Comparison of ENCODE assay signal across 9 cellular contexts in genomic region chr1:27299385-27300252, GRCh38. TPM values are rescaled to one million over a fixed set of nuclear protein-coding genes. Genes with fewer than 3 reads are reported as not detected.
A peak's percentile ranks its signal among the peaks of the same experiment; 100 is the strongest.
DNase-seq lines count a peak whose midpoint lies in the region; ATAC-seq and TF ChIP-seq lines count a peak whose summit lies in the region.
"Had no signal": no experiment of that assay in that cellular context is flagged by ENCODE, and none has a peak within 500 bp of the region (broad histone marks: within the 10 kb centered on the region; RNA-seq: fewer than 3 reads in every experiment).

No MANE protein-coding gene starts in this region.

- 38 to 41% methylated on average over 14 of the region's 14 CpGs for WGBS in mesodermal cell (ENCODE audit: insufficient coverage in 2 of 2), 2 experiments

- ATAC-seq in HG03280 (IDR thresholded peaks at IDR 0.05; ENCODE audit: unreplicated experiment) (no peak), GM19395 (IDR thresholded peaks at IDR 0.05; ENCODE audit: unreplicated experiment) (no peak)

- TF ChIP-seq CTCF in AG09319 (IDR thresholded peaks at IDR 0.05; ENCODE audit: low read depth, low read length) (no peak), endothelial cell (IDR thresholded peaks at IDR 0.05; ENCODE audit: unreplicated experiment) (no peak), uterus (IDR thresholded peaks at IDR 0.05) (no peak)

- H3K9me3 ChIP-seq in mesodermal cell (ENCODE audit: control insufficient read depth, low read length): no peaks in the 10 kb centered on the region
- H3K9me3 ChIP-seq in uterus: no peaks in the 10 kb centered on the region
- H3K9me3 ChIP-seq: thyroid gland had no signal

- DNase-seq in AG09319 (ENCODE audit: extremely low read depth, low read depth) (peak; percentile 91), NCI-H446 (lab: John Stamatoyannopoulos, UW) (peak; percentile 97 to 98), endothelial cell (ENCODE audit: low spot score) (no peak), uterus (peak; percentile 86 to 88)
- DNase-seq in activated CD8-positive, alpha-beta memory T cell treated with anti-CD3 and anti-CD28 coated beads for 24 hours: no peak

- H3K4me1 ChIP-seq in mesodermal cell (ENCODE audit: control insufficient read depth, insufficient read depth, low read length, poor library complexity, severe bottlenecking) (peaks cover 42% of the 10 kb centered on the region), uterus (peaks cover 4 to 12% of the 10 kb centered on the region in 2 donors)

- peak overlapping the region; percentile 74 for H3K27ac Mint-ChIP-seq in endothelial cell (ENCODE audit: unreplicated experiment)

- H3K36me3 Mint-ChIP-seq in endothelial cell (ENCODE audit: low read depth, unreplicated experiment): peaks cover 23% of the 10 kb centered on the region

- H3K4me3 ChIP-seq in mesodermal cell (ENCODE audit: extremely low read depth, insufficient read depth, low read length, poor library complexity, severe bottlenecking): no peak overlapping the region
- no peak overlapping the region for H3K4me3 ChIP-seq in uterus
- H3K4me3 ChIP-seq: thyroid gland had no signal

- H3K9me3 Mint-ChIP-seq in endothelial cell (ENCODE audit: unreplicated experiment): no peaks in the 10 kb centered on the region

- H3K27ac ChIP-seq in mesodermal cell (ENCODE audit: low read depth, low read length, severe bottlenecking): peak overlapping the region; percentile 91
- peak overlapping the region; percentile 84 to 89 for H3K27ac ChIP-seq in uterus

- H3K36me3 ChIP-seq in mesodermal cell (ENCODE audit: control insufficient read depth, insufficient read depth, low read length) (peaks cover 32% of the 10 kb centered on the region), uterus (no peaks in the 10 kb centered on the region)

- H3K4me3 Mint-ChIP-seq in endothelial cell (ENCODE audit: unreplicated experiment): peak overlapping the region; percentile 76

- H3K27me3 Mint-ChIP-seq in endothelial cell (ENCODE audit: unreplicated experiment): peaks cover 8% of the 10 kb centered on the region

- peaks cover 12% of the 10 kb centered on the region for H3K4me1 Mint-ChIP-seq in endothelial cell (ENCODE audit: unreplicated experiment)

- intact Hi-C loops in uterus (cut with DNase I; ENCODE audit: low total_unique reads): loop anchor here (5.0 to 10.0 kb wide), 2 partner anchors 88 to 365 kb away; no protein-coding TSS in a partner anchor

- no peak for TF ChIP-seq POLR2A in uterus (IDR thresholded peaks at IDR 0.05)

- H3K27me3 ChIP-seq in uterus: no peaks in the 10 kb centered on the region
- H3K27me3 ChIP-seq: thyroid gland had no signal

RNA-seq across cellular contexts. Expression of gene TMEM222, which starts 22.3 kb away (rescaled TPM):
- total RNA-seq in endothelial cell (ENCODE audit: unreplicated experiment) (43.5 TPM), uterus (10 to 100 TPM in 2 of 4 donors, 1 to 10 TPM in 2; 9.7 to 43.9 (median 18.6) TPM)
- 22.3 TPM for polyA plus RNA-seq in mesodermal cell (2013, experiment 1 of 2)
- 17.3 TPM for polyA plus RNA-seq in mesodermal cell (2013, experiment 2 of 2)

RNA-seq across cellular contexts. Expression of gene SYTL1, which starts 42.2 kb away (rescaled TPM):
- total RNA-seq in endothelial cell (ENCODE audit: unreplicated experiment): 1.3 TPM
- polyA plus RNA-seq in mesodermal cell (2013, experiment 1 of 2): 4.2 TPM
- polyA plus RNA-seq in mesodermal cell (2013, experiment 2 of 2): 5.4 TPM
- 10 to 100 TPM in 1 of 4 donors, 1 to 10 TPM in 2, not detected in 1; 1.6 to 11.3 (median 4.8) TPM for total RNA-seq in uterus

Comparison
In these comparisons a context has a peak if more than half of its experiments do, and no peak if none do; other contexts are left out.
1. DNase-seq: peak in AG09319 (single experiment), NCI-H446 (2 of 2) and uterus (2 of 2); none in endothelial cell (single experiment) and activated CD8-positive, alpha-beta memory T cell treated with anti-CD3 and anti-CD28 coated beads for 24 hours (single experiment).